In the genomic region with DNA sequence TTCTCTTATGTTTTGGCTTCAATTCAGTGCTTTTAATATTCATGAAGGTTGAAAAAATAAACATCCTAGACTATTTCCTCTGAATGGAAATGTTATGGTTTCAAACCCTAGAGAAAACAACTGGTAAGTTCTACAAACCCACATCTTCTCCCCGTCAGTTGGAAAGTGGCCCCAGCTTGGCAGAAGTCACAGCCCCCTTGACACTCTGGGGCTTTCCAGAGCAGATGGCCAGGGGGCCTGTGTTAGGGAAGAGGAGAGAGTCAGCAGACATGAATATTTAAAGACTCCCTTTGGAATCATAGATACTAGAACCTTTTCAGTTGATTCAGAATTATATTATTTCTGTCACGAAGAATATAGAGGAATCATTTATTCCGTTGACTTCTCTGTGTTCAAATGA, we compare ENCODE assay signal across 25 cellular contexts.
A peak's percentile ranks its signal among the peaks of the same experiment; 100 is the strongest.
DNase-seq lines count a peak whose midpoint lies in the region; ATAC-seq and TF ChIP-seq lines count a peak whose summit lies in the region.
"Had no signal": no experiment of that assay in that cellular context is flagged by ENCODE, and none has a peak within 500 bp of the region (broad histone marks: within the 10 kb centered on the region; RNA-seq: fewer than 3 reads in every experiment).

No MANE protein-coding gene starts in this region.

- 0 out of 2 replicates have a peak overlapping the region, but pooled peaks have one; percentile 17 for H2AFZ ChIP-seq in Loucy (ENCODE audit: low read length)
- H2AFZ ChIP-seq in neuronal stem cell (ENCODE audit: low read length) = no peak overlapping the region

- H3K9me3 ChIP-seq in Loucy (ENCODE audit: insufficient read depth, low read depth, low read length) (no peaks in the 10 kb centered on the region), neuronal stem cell (replicated peaks in 1 of 2; ENCODE audit: control insufficient read depth in 2 of 2, insufficient read depth in 1 of 2, low read depth in 1 of 2, low read length in 2 of 2) (no peaks in the 10 kb centered on the region)
- H3K9me3 ChIP-seq: left lung, neutrophil, SJSA1, testis had no signal

- H3K79me1 ChIP-seq in neuronal stem cell (ENCODE audit: low read depth, low read length) = no peaks in the 10 kb centered on the region

- H3K27ac Mint-ChIP-seq in nephron = peak overlapping the region; percentile 10 to 57 (median 57)
- H3K27ac Mint-ChIP-seq: HFFc6; IgD-negative memory B cell; progenitor cell of endocrine pancreas; stimulated activated naive CD8-positive, alpha-beta T cell treated with anti-CD3 and anti-CD28 coated beads, Interleukin-15, Interleukin-2, amounts not matched to agents 100 ng/mL and 50 ng/mL, for 24 hours had no signal

- no peak overlapping the region for H3K4ac ChIP-seq in neuronal stem cell (ENCODE audit: low read length)

- WGBS in neuronal stem cell (ENCODE audit: extremely low coverage in 2 of 2, insufficient read length in 2 of 2, insufficient replicate concordance in 1 of 2), 2 donors = no CpG with 5 or more reads among the region's 3 CpGs

- no peak overlapping the region for H2BK12ac ChIP-seq in neuronal stem cell (ENCODE audit: low read length)

- no peaks in the 10 kb centered on the region for H4K20me1 ChIP-seq in Loucy (ENCODE audit: insufficient read depth, low read length, poor library complexity, severe bottlenecking)

- no peak overlapping the region for H4K91ac ChIP-seq in neuronal stem cell (ENCODE audit: low read depth, low read length, poor library complexity)

- peaks cover 5% of the 10 kb centered on the region for H3K9me3 Mint-ChIP-seq in nephron
- H3K9me3 Mint-ChIP-seq: IgD-negative memory B cell; stimulated activated naive CD8-positive, alpha-beta T cell treated with anti-CD3 and anti-CD28 coated beads, Interleukin-15, Interleukin-2, amounts not matched to agents 100 ng/mL and 50 ng/mL, for 24 hours had no signal

- no peak overlapping the region for H2BK120ac ChIP-seq in neuronal stem cell (ENCODE audit: low read depth, low read length)

- no peak overlapping the region for H3K9ac ChIP-seq in Loucy (ENCODE audit: low read depth, low read length, poor library complexity, severe bottlenecking)
- H3K9ac ChIP-seq in neuronal stem cell (ENCODE audit: low read depth, low read length, poor library complexity) = no peak overlapping the region

- H3K4me1 Mint-ChIP-seq in nephron = peaks cover 64% of the 10 kb centered on the region

- H3K4me3 ChIP-seq in Loucy (ENCODE audit: low read length, poor library complexity, severe bottlenecking) (no peak overlapping the region), neuronal stem cell (ENCODE audit: low read length in 2 of 2) (no peak overlapping the region)
- H3K4me3 ChIP-seq: left lung, SJSA1, testis had no signal

- no peak overlapping the region for H2BK5ac ChIP-seq in neuronal stem cell (ENCODE audit: low read length)

- TF ChIP-seq CTCF in Loucy (conservative IDR thresholded peaks at IDR 0.05; ENCODE audit: low read length) = no peak
- TF ChIP-seq CTCF in nephron (IDR thresholded peaks at IDR 0.05; ENCODE audit: unreplicated experiment in 3 of 3) = no peak
- no peak for TF ChIP-seq CTCF in GM10266 (IDR thresholded peaks at IDR 0.05; ENCODE audit: control insufficient read depth, insufficient read depth, low read depth, missing control alignments)

- H3K27ac ChIP-seq in neuronal stem cell (replicated peaks; ENCODE audit: low read length) = no peak overlapping the region
- H3K27ac ChIP-seq: left lung, neutrophil, SJSA1, testis had no signal

- H2AK5ac ChIP-seq in neuronal stem cell (ENCODE audit: low read depth, low read length) = no peak overlapping the region

- H3K23ac ChIP-seq in neuronal stem cell (ENCODE audit: low read depth, low read length, poor library complexity) = no peak overlapping the region

- no peak overlapping the region for H3K4me3 Mint-ChIP-seq in nephron
- H3K4me3 Mint-ChIP-seq: HFFc6; IgD-negative memory B cell; stimulated activated naive CD8-positive, alpha-beta T cell treated with anti-CD3 and anti-CD28 coated beads, Interleukin-15, Interleukin-2, amounts not matched to agents 100 ng/mL and 50 ng/mL, for 24 hours had no signal

- no peak overlapping the region for H3K14ac ChIP-seq in neuronal stem cell (ENCODE audit: low read length)

- H3K4me1 ChIP-seq in Loucy (ENCODE audit: insufficient read depth, low read length, poor library complexity, severe bottlenecking) = peaks cover 13% of the 10 kb centered on the region
- peaks cover 0 to 19% of the 10 kb centered on the region in 2 donors for H3K4me1 ChIP-seq in neuronal stem cell (ENCODE audit: control insufficient read depth in 2 of 2, insufficient read depth in 1 of 2, low read depth in 1 of 2, low read length in 2 of 2)
- H3K4me1 ChIP-seq: left lung, testis had no signal

- H3K36me3 ChIP-seq in Loucy (ENCODE audit: insufficient read depth, low read length) = no peaks in the 10 kb centered on the region
- H3K36me3 ChIP-seq in neuronal stem cell (replicated peaks in 1 of 2; ENCODE audit: control insufficient read depth in 2 of 2, insufficient read depth in 2 of 2, low read length in 2 of 2) = no peaks in the 10 kb centered on the region
- H3K36me3 ChIP-seq: left lung, neutrophil, SJSA1 had no signal

- H2BK15ac ChIP-seq in neuronal stem cell (ENCODE audit: low read length) = no peak overlapping the region

- no peak for ATAC-seq in GM21786 (IDR thresholded peaks at IDR 0.05; ENCODE audit: unreplicated experiment)
- ATAC-seq: left lung, sciatic nerve had no signal

- DNase-seq in NCI-H82 (lab: John Stamatoyannopoulos, UW) = peak; percentile 86
- DNase-seq in cerebellum (ENCODE audit: low spot score) = peak; percentile 26
- no peak for DNase-seq in GM10266 (ENCODE audit: extremely low spot score)
- no peak for DNase-seq in neuronal stem cell (ENCODE audit: low spot score)
- no peak for DNase-seq in NCI-H2107 treated with DMSO at 0.1 percent for 48 hours (lab: John Stamatoyannopoulos, UW; ENCODE audit: unreplicated experiment)
- DNase-seq: activated CD4-positive, alpha-beta T cell treated with anti-CD3 and anti-CD28 coated beads, Interleukin-2, amount 50 U/mL, for 4 hours; activated naive CD4-positive, alpha-beta T cell treated with Interleukin-2 at 50 U/mL for 16 hours; COR-L47; GF-D8; HFFc6; left lung; NCI-H1930; NCI-H748 treated with DMSO at 0.1 percent for 48 hours; RPMI8226; stimulated activated CD8-positive, alpha-beta memory T cell treated with anti-CD3 and anti-CD28 coated beads, Interleukin-4, amount 100 ng/mL, for 48 hours; testis had no signal

- no peak overlapping the region for H4K8ac ChIP-seq in neuronal stem cell (ENCODE audit: low read depth, low read length)

- H3K4me2 ChIP-seq in Loucy (ENCODE audit: low read depth, low read length, poor library complexity, severe bottlenecking) (no peak overlapping the region), neuronal stem cell (ENCODE audit: insufficient read depth, low read length, poor library complexity, severe bottlenecking) (no peak overlapping the region)

- no peaks in the 10 kb centered on the region for H3K36me3 Mint-ChIP-seq in nephron (ENCODE audit: low read depth)

- H3K79me2 ChIP-seq in Loucy (ENCODE audit: insufficient read depth, low read length) = no peaks in the 10 kb centered on the region

- no peaks in the 10 kb centered on the region for H3F3A ChIP-seq in Loucy (ENCODE audit: low read depth)

- no peaks in the 10 kb centered on the region for H3K9me2 ChIP-seq in Loucy (replicated peaks; ENCODE audit: low read depth, low read length)

- H3K27me3 Mint-ChIP-seq in nephron (ENCODE audit: low read depth) = peaks cover 8% of the 10 kb centered on the region
- H3K27me3 Mint-ChIP-seq: stimulated activated naive CD8-positive, alpha-beta T cell treated with anti-CD3 and anti-CD28 coated beads, Interleukin-15, Interleukin-2, amounts not matched to agents 100 ng/mL and 50 ng/mL, for 24 hours had no signal

- H3K18ac ChIP-seq in neuronal stem cell (ENCODE audit: low read length) = no peak overlapping the region

- H3K27me3 ChIP-seq in Loucy (ENCODE audit: insufficient read depth, low read length, poor library complexity, severe bottlenecking) (no peaks in the 10 kb centered on the region), neuronal stem cell (ENCODE audit: control insufficient read depth in 3 of 3, insufficient read depth in 3 of 3, low read depth in 1 of 3, low read length in 3 of 3) (peaks cover 0 to 5% (median 0%) of the 10 kb centered on the region in 3 experiments)
- H3K27me3 ChIP-seq: left lung, neutrophil, SJSA1, testis had no signal

Comparison
In these comparisons a context has a peak if more than half of its experiments do, and no peak if none do; other contexts are left out.
1. DNase-seq: peak in NCI-H82 (single experiment) and cerebellum (single experiment); none in GM10266 (single experiment), neuronal stem cell (single experiment) and NCI-H2107 treated with DMSO at 0.1 percent for 48 hours (single experiment).